8 cellular contexts compared by ENCODE assay signal in genomic region chr5:6714221-6715041, GRCh38. TPM values are rescaled to one million over a fixed set of nuclear protein-coding genes. Genes with fewer than 3 reads are reported as not detected.
DNase-seq lines count a peak whose midpoint lies in the region; FAIRE-seq lines count a peak whose summit lies in the region.

No MANE protein-coding gene starts in this region.

- no peaks in the 10 kb centered on the region for H3K27me3 ChIP-seq in small intestine (ENCODE audit: control insufficient read depth in 2 of 2, insufficient read depth in 2 of 2, low read length in 2 of 2)

- peak overlapping the region; percentile 82 to 90 for H3K4me3 ChIP-seq in small intestine (ENCODE audit: low read depth in 1 of 2, low read length in 2 of 2)

- H3K36me3 ChIP-seq in small intestine (ENCODE audit: control insufficient read depth in 2 of 2, insufficient read depth in 2 of 2, low read length in 2 of 2) = peaks cover 0 to 2% of the 10 kb centered on the region in 2 donors

- peak overlapping the region; percentile 78 for H3K27ac ChIP-seq in small intestine (ENCODE audit: low read depth in 1 of 2, low read length in 1 of 2)

- no peak for FAIRE-seq in small intestine (lab: Jason Lieb, UNC)

- DNase-seq in EL (peak; percentile 33), M059J (ENCODE audit: low read depth) (peak; percentile 39), hepatic stellate cell (ENCODE audit: low spot score) (peak; percentile 36), small intestine (peak; percentile 38), NCI-H1105 (lab: John Stamatoyannopoulos, UW) (no peak), Ammon's horn (ENCODE audit: low spot score) (no peak), KG1 (lab: John Stamatoyannopoulos, UW) (no peak)
- peak; percentile 21 for DNase-seq in activated naive CD4-positive, alpha-beta T cell treated with anti-CD3 and anti-CD28 coated beads, Interleukin-2, amount 50 U/mL, for 16 hours

- H3K9me3 ChIP-seq in small intestine (ENCODE audit: control insufficient read depth, low read depth) = no peaks in the 10 kb centered on the region

- WGBS in small intestine, 3 donors = 1% methylated on average over 53 to 100 of the region's 100 CpGs

- H3K4me1 ChIP-seq in small intestine (ENCODE audit: control insufficient read depth in 2 of 2, insufficient read depth in 1 of 2, low read depth in 1 of 2, low read length in 1 of 2) = peaks cover 6 to 12% of the 10 kb centered on the region in 2 donors

RNA-seq across cellular contexts. Expression of gene TENT4A, which starts 1.2 kb away (rescaled TPM):
- total RNA-seq in M059J (2014; rRNA removed; shearing (Covaris generic)) = 9.2 and 11.7 TPM in 2 replicates
- 10 to 100 TPM in 2 of 3 donors, 1 to 10 TPM in 1; 8.6 to 12.3 (median 10.0) TPM for polyA plus RNA-seq in small intestine

Comparison
In these comparisons a context has a peak if more than half of its experiments do, and no peak if none do; other contexts are left out.
1. DNase-seq: peak in EL (single experiment), M059J (single experiment), activated naive CD4-positive, alpha-beta T cell treated with anti-CD3 and anti-CD28 coated beads, Interleukin-2, amount 50 U/mL, for 16 hours (single experiment), hepatic stellate cell (single experiment) and small intestine (single experiment); none in NCI-H1105 (single experiment), Ammon's horn (single experiment) and KG1 (single experiment).